31 cellular contexts compared by ENCODE assay signal in the genomic region with DNA sequence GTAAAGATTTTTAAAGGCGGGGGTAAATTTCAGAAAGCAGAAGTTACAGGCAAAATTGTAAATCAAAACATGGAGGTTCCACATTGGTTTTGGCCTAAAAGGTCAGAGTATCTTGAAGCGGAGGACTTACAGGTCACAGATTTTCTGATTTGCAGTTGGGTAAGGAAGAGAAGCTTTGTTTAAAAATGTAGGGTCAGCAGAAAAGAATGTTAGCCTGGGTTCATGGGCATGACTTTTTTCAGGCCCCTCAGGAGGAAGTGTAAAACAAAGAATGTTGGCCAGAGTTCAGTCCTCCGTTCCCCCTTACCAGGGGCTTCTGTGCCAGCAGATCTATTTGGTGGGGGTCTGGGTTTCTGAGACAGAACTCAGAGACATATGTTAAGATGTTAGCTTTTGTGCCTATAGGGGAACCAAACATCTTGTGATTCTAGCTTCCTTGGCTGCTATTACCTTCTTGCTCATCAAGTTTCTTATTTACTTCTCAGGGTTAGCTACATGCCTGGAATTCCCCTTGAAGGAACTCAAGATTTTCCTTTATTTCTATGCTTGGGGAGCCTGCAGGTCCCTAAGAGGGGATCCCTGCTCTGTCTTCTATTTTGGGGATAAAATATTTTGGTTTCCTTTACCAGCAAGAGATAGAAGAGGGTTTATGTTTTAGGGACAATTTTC.
DNase-seq lines count a peak whose midpoint lies in the region; ATAC-seq, FAIRE-seq and TF ChIP-seq lines count a peak whose summit lies in the region.
"Had no signal": no experiment of that assay in that cellular context is flagged by ENCODE, and none has a peak within 500 bp of the region (broad histone marks: within the 10 kb centered on the region; RNA-seq: fewer than 3 reads in every experiment).

No MANE protein-coding gene starts in this region.

- no peaks in the 10 kb centered on the region for H3K23me2 ChIP-seq in H1 (ENCODE audit: low read depth, low read length)

- no peak overlapping the region for H2BK12ac ChIP-seq in H1 (ENCODE audit: low read depth, low read length)

- H2BK5ac ChIP-seq in H1 (ENCODE audit: low read depth, low read length) (no peak overlapping the region), mesendoderm (ENCODE audit: low read length) (no peak overlapping the region)

- DNase-seq in HepG2 (ENCODE audit: low spot score) (no peak), right lobe of liver (no peak), H1 (ENCODE audit: low read depth in 1 of 2, low spot score in 2 of 2) (no peak), mesendoderm (peak; percentile 61), NCI-H748 treated with DMSO at 0.1 percent for 48 hours (lab: John Stamatoyannopoulos, UW) (no peak), G401 (ENCODE audit: low spot score) (no peak), left lung (no peak), UCSD-AML1 (lab: John Stamatoyannopoulos, UW; ENCODE audit: unreplicated experiment) (no peak)
- DNase-seq: activated CD4-positive, alpha-beta T cell treated with anti-CD3 and anti-CD28 coated beads for 4 hours; activated CD8-positive, alpha-beta T cell treated with anti-CD3 and anti-CD28 coated beads, Interleukin-2, amount 10 ng/mL, durations not matched to agents 7 days and 5 days; activated naive CD4-positive, alpha-beta T cell treated with anti-CD3 and anti-CD28 coated beads, Interleukin-2, amount 10 ng/mL, durations not matched to agents 7 days and 5 days; adrenal gland; C1 segment of cervical spinal cord; Calu3; cerebellar nuclear complex; DMS79 treated with DMSO at 0.1 percent for 48 hours; gastrocnemius medialis; NCI-H2107; NCI-H774; nucleus accumbens; SIG-M5; sigmoid colon; stimulated activated CD4-positive, alpha-beta T cell treated with anti-CD3 and anti-CD28 coated beads, Interleukin-4, amount 100 ng/mL, for 1 hour; transverse colon had no signal

- H2BK15ac ChIP-seq in H1 (ENCODE audit: low read length) (no peak overlapping the region), mesendoderm (replicated peaks; ENCODE audit: low read depth) (no peak overlapping the region)

- H3K79me2 ChIP-seq in HepG2 (ENCODE audit: insufficient read depth, low read length) (no peaks in the 10 kb centered on the region), H1 (ENCODE audit: control insufficient read depth in 1 of 2, insufficient read depth in 2 of 2, low read length in 2 of 2) (no peaks in the 10 kb centered on the region), mesendoderm (ENCODE audit: control insufficient read depth, insufficient read depth, low read length) (no peaks in the 10 kb centered on the region)
- H3K79me2 ChIP-seq: hepatocyte had no signal

- CTCF ChIA-PET in HepG2 (lab: Yijun Ruan, JAX; ENCODE audit: low intra/inter-chr PET ratio, low total read pairs) = no interaction called here
- CTCF ChIA-PET in H1 (lab: Charles Lee; ENCODE audit: partially characterized antibody) = interaction anchor here (0.8 to 1.7 kb wide), 2 partner anchors 12 to 79 kb away, joined by 3 to 4 read pairs; no protein-coding TSS in a partner anchor

- H2AK5ac ChIP-seq in H1 (ENCODE audit: low read depth, low read length) (no peak overlapping the region), mesendoderm (ENCODE audit: low read length) (no peak overlapping the region)

- H3K27me3 ChIP-seq in HepG2 (ENCODE audit: control insufficient read depth in 1 of 2, insufficient read depth in 2 of 2, low read length in 2 of 2) (no peaks in the 10 kb centered on the region), right lobe of liver (no peaks in the 10 kb centered on the region), H1 (replicated peaks in 1 of 4; ENCODE audit: control insufficient read depth in 3 of 4, extremely low read depth in 1 of 4, insufficient read depth in 3 of 4, low read length in 3 of 4) (no peaks in the 10 kb centered on the region), mesendoderm (ENCODE audit: insufficient read depth, low read length, poor library complexity) (no peaks in the 10 kb centered on the region), left lung (no peaks in the 10 kb centered on the region)
- H3K27me3 ChIP-seq: adrenal gland, gastrocnemius medialis, hepatocyte, sigmoid colon, transverse colon had no signal

- no peak overlapping the region for H3K18ac ChIP-seq in H1 (ENCODE audit: extremely low read depth, low read length)
- H3K18ac ChIP-seq in mesendoderm (ENCODE audit: low read length) = no peak overlapping the region

- BruUV-seq in HepG2 (replicated peaks; lab: Mats Ljungman, UMichigan) = no TSS peak

- H2BK120ac ChIP-seq in H1 (replicated peaks; ENCODE audit: low read depth, low read length) (no peak overlapping the region), mesendoderm (ENCODE audit: low read depth, low read length) (no peak overlapping the region)

- no peaks in the 10 kb centered on the region for H3K36me3 ChIP-seq in HepG2 (replicated peaks in 1 of 2; ENCODE audit: control insufficient read depth in 1 of 2, insufficient read depth in 2 of 2, low read length in 2 of 2)
- no peaks in the 10 kb centered on the region for H3K36me3 ChIP-seq in right lobe of liver
- H3K36me3 ChIP-seq in H1 (ENCODE audit: control insufficient read depth in 2 of 4, insufficient read depth in 4 of 4, low read length in 3 of 4) = no peaks in the 10 kb centered on the region
- H3K36me3 ChIP-seq in mesendoderm (ENCODE audit: control insufficient read depth, insufficient read depth, low read length) = no peaks in the 10 kb centered on the region
- H3K36me3 ChIP-seq in left lung = no peaks in the 10 kb centered on the region
- H3K36me3 ChIP-seq: adrenal gland, gastrocnemius medialis, sigmoid colon, transverse colon had no signal

- H3K23ac ChIP-seq in H1 (ENCODE audit: insufficient read length) (no peak overlapping the region), mesendoderm (ENCODE audit: low read length) (no peak overlapping the region)

- H4K91ac ChIP-seq in H1 (replicated peaks; ENCODE audit: insufficient read length, low read length) = no peak overlapping the region

- POLR2A ChIA-PET in HepG2 (lab: Yijun Ruan, JAX) = no interaction called here
- POLR2A ChIA-PET in H1 (lab: Charles Lee; ENCODE audit: partially characterized antibody) = no interaction called here

- H3K4ac ChIP-seq in H1 (replicated peaks; ENCODE audit: insufficient read length, low read depth, low read length) = no peak overlapping the region
- H3K4ac ChIP-seq in mesendoderm (ENCODE audit: low read depth, low read length) = no peak overlapping the region

- TF ChIP-seq POLR2A in HepG2 (IDR thresholded peaks at IDR 0.05; ENCODE audit: insufficient read depth in 1 of 2, low read depth in 2 of 2, low read length in 2 of 2) = no peak
- no peak for TF ChIP-seq POLR2A in right lobe of liver (IDR thresholded peaks at IDR 0.05)
- TF ChIP-seq POLR2A in H1 (IDR thresholded peaks at IDR 0.05; ENCODE audit: control extremely low read depth in 1 of 2, low read depth in 2 of 2, low read length in 2 of 2) = no peak

- in situ Hi-C loops in HepG2 (cut with HindIII; ENCODE audit: extremely low pct_ligation_motif_present, low pct_unique_long_range_greater_than_20kb) (no loop called here), G401 (cut with HindIII; ENCODE audit: low sequenced_read_pairs) (no loop called here)

- H3K4me3 ChIP-seq in HepG2 (replicated peaks in 1 of 3; ENCODE audit: insufficient read depth in 1 of 3, low read depth in 2 of 3, low read length in 3 of 3) (no peak overlapping the region), right lobe of liver (no peak overlapping the region), H1 (ENCODE audit: extremely low read depth in 1 of 4, insufficient read depth in 2 of 4, low read depth in 3 of 4, low read length in 4 of 4) (no peak overlapping the region), mesendoderm (ENCODE audit: low read length) (no peak overlapping the region), left lung (no peak overlapping the region)
- H3K4me3 ChIP-seq: adrenal gland, gastrocnemius medialis, hepatocyte, sigmoid colon, transverse colon had no signal

- no peak for TF ChIP-seq EP300 in HepG2 (IDR thresholded peaks at IDR 0.05; ENCODE audit: low read depth in 2 of 2, low read length in 2 of 2)
- TF ChIP-seq EP300 in HepG2 (CRISPR knock-in tag; IDR thresholded peaks at IDR 0.05; ENCODE audit: borderline replicate concordance) = no peak
- no peak for TF ChIP-seq EP300 in H1 (IDR thresholded peaks at IDR 0.05; ENCODE audit: borderline replicate concordance in 1 of 2, low read depth in 2 of 2, low read length in 2 of 2)

- TF ChIP-seq RAD21 in HepG2 (CRISPR knock-in tag; IDR thresholded peaks at IDR 0.05) = no peak
- TF ChIP-seq RAD21 in H1 (IDR thresholded peaks at IDR 0.05 in 1 of 2, conservative IDR thresholded peaks at IDR 0.05 in 1 of 2; ENCODE audit: low read depth in 2 of 2, low read length in 2 of 2) = no peak

- no peaks in the 10 kb centered on the region for H3K9me3 ChIP-seq in HepG2 (ENCODE audit: low read length)
- no peaks in the 10 kb centered on the region for H3K9me3 ChIP-seq in right lobe of liver
- H3K9me3 ChIP-seq in H1 (ENCODE audit: insufficient read depth in 2 of 2, low read depth in 1 of 2, low read length in 1 of 2) = no peaks in the 10 kb centered on the region
- H3K9me3 ChIP-seq in left lung = no peaks in the 10 kb centered on the region
- H3K9me3 ChIP-seq: adrenal gland, gastrocnemius medialis, sigmoid colon, transverse colon had no signal

- H3K14ac ChIP-seq in H1 (ENCODE audit: insufficient read length) = no peak overlapping the region

- no peak for ATAC-seq in HepG2
- no peak for ATAC-seq in right lobe of liver
- ATAC-seq in left lung = no peak
- ATAC-seq: activated CD8-positive, alpha-beta T cell treated with anti-CD3 and anti-CD28 coated beads, Interleukin-2, amount 10 ng/mL, durations not matched to agents 7 days and 5 days; activated T-helper 17 cell treated with anti-CD3 and anti-CD28 coated beads, Interleukin-2, amount 50 U/mL, for 72 hours; gastrocnemius medialis; left lobe of liver had no signal

- H4K5ac ChIP-seq in H1 (ENCODE audit: insufficient read length, low read depth, low read length) (no peak overlapping the region), mesendoderm (ENCODE audit: low read length) (no peak overlapping the region)

- H4K8ac ChIP-seq in H1 (ENCODE audit: extremely low read depth, insufficient read depth, low read length) (no peak overlapping the region), mesendoderm (ENCODE audit: low read depth, low read length) (no peak overlapping the region)

- no peak overlapping the region for H2BK20ac ChIP-seq in H1 (ENCODE audit: low read length)

- no peak overlapping the region for H3K56ac ChIP-seq in H1 (replicated peaks; ENCODE audit: insufficient read length, low read depth, low read length)
- no peak overlapping the region for H3K56ac ChIP-seq in mesendoderm (ENCODE audit: low read length)

- no peak overlapping the region for H2AFZ ChIP-seq in HepG2 (ENCODE audit: low read length)
- H2AFZ ChIP-seq in H1 (ENCODE audit: low read length) = no peak overlapping the region
- H2AFZ ChIP-seq: hepatocyte had no signal

- no peaks in the 10 kb centered on the region for H3K4me1 ChIP-seq in HepG2 (ENCODE audit: insufficient read depth, low read length)
- no peaks in the 10 kb centered on the region for H3K4me1 ChIP-seq in right lobe of liver
- peaks cover 0 to 11% (median 4%) of the 10 kb centered on the region in 4 experiments; a peak in 4 of 7 replicates for H3K4me1 ChIP-seq in H1 (replicated peaks in 1 of 4; ENCODE audit: control insufficient read depth in 3 of 4, insufficient read depth in 4 of 4, low read length in 3 of 4)
- H3K4me1 ChIP-seq in mesendoderm (ENCODE audit: control insufficient read depth, low read depth, low read length) = no peaks in the 10 kb centered on the region
- H3K4me1 ChIP-seq in left lung = no peaks in the 10 kb centered on the region
- H3K4me1 ChIP-seq: gastrocnemius medialis, sigmoid colon, transverse colon had no signal

- FAIRE-seq in HepG2 (lab: Jason Lieb, UNC) = no peak
- FAIRE-seq in H1 (lab: Jason Lieb, UNC) = no peak
- FAIRE-seq: endometrium, GM19239, RCC 7860 had no signal

- H3K79me1 ChIP-seq in H1 (ENCODE audit: low read depth, low read length) (no peaks in the 10 kb centered on the region), mesendoderm (ENCODE audit: low read length) (no peaks in the 10 kb centered on the region)

- H3K27ac ChIP-seq in HepG2 (ENCODE audit: extremely low read length, insufficient read depth, low read length) (no peak overlapping the region), right lobe of liver (no peak overlapping the region), H1 (ENCODE audit: low read depth, low read length) (no peak overlapping the region), mesendoderm (ENCODE audit: low read depth, low read length) (no peak overlapping the region), left lung (no peak overlapping the region)
- H3K27ac ChIP-seq: 22Rv1, adrenal gland, gastrocnemius medialis, hepatocyte, sigmoid colon, transverse colon had no signal

- TF ChIP-seq CTCF in HepG2 (CRISPR knock-in tag; IDR thresholded peaks at IDR 0.05) (no peak), right lobe of liver (IDR thresholded peaks at IDR 0.05) (no peak), H1 (IDR thresholded peaks at IDR 0.05; ENCODE audit: control extremely low read depth in 1 of 3, insufficient read depth in 1 of 3, low read depth in 1 of 3, low read length in 3 of 3) (no peak), left lung (IDR thresholded peaks at IDR 0.05) (no peak)

- 89% methylated on average over 3 of the region's 3 CpGs for WGBS in HepG2 (ENCODE audit: low lambda C conversion rate)
- 69% methylated on average over 3 of the region's 3 CpGs for WGBS in right lobe of liver (ENCODE audit: insufficient coverage, low coverage, low lambda C conversion rate, missing lambda C conversion rate)
- 87% methylated on average over 3 of the region's 3 CpGs; no CpG with 5 or more reads in 1 of the 2 experiments for WGBS in H1 (ENCODE audit: extremely low coverage in 1 of 2, insufficient coverage in 1 of 2, insufficient read length in 1 of 2, insufficient replicate concordance in 2 of 2, low coverage in 1 of 2, low lambda C conversion rate in 2 of 2, missing lambda C conversion rate in 1 of 2), 2 experiments
- WGBS in mesendoderm (ENCODE audit: extremely low coverage, insufficient coverage, low lambda C conversion rate) = no CpG with 5 or more reads among the region's 3 CpGs

- H3K9ac ChIP-seq in HepG2 (ENCODE audit: insufficient read depth, low read depth, low read length) (no peak overlapping the region), H1 (replicated peaks in 1 of 4; ENCODE audit: extremely low read depth in 1 of 4, low read depth in 3 of 4, low read length in 3 of 4) (no peak overlapping the region), mesendoderm (ENCODE audit: low read length) (no peak overlapping the region)

- H3K4me2 ChIP-seq in HepG2 (ENCODE audit: low read depth, low read length) (no peak overlapping the region), H1 (ENCODE audit: insufficient read depth in 1 of 2, low read depth in 2 of 2, low read length in 2 of 2) (peak overlapping the region in 1 of 2 experiments; percentile 32; a peak in 1 of 4 replicates), mesendoderm (ENCODE audit: low read length) (no peak overlapping the region)
- H3K4me2 ChIP-seq: hepatocyte had no signal

- intact Hi-C loops in HepG2 (cut with micrococcal nuclease; ENCODE audit: unreplicated experiment) = no loop called here
- intact Hi-C loops in right lobe of liver (cut with DNase I) = no loop called here
- intact Hi-C loops in left lung (cut with DNase I) = no loop called here

- H4K20me1 ChIP-seq in HepG2 (ENCODE audit: insufficient read depth, low read length) (no peaks in the 10 kb centered on the region), H1 (replicated peaks in 1 of 2; ENCODE audit: control insufficient read depth in 1 of 2, insufficient read depth in 2 of 2, low read length in 2 of 2) (no peaks in the 10 kb centered on the region)
